15 cellular contexts compared by ENCODE assay signal in the genomic region with DNA sequence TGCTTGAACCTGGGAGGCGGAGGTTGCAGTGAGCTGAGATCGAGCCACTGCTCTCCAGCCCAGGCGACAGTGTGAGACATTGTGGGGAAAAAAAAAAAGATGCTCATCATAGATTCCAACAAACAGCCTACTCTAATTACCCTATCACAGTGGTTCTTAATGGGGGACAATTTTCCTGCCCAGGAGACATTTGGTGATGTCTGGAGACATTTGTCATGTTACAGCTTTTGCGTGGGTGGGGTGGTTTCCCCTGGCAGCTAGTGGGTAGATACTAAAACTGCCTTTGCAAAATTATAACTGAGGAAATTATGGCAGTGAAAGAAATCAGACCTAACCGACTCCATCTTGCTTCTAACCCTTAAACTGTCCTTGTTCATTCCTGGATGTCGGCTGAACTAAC.
"Had no signal": no experiment of that assay in that cellular context is flagged by ENCODE, and none has a peak within 500 bp of the region (broad histone marks: within the 10 kb centered on the region; RNA-seq: fewer than 3 reads in every experiment).

No MANE protein-coding gene starts in this region.

- H3K4me3 Mint-ChIP-seq: naive thymus-derived CD8-positive, alpha-beta T cell; stimulated activated naive CD8-positive, alpha-beta T cell treated with anti-CD3 and anti-CD28 coated beads, Interleukin-15, Interleukin-2, amounts not matched to agents 100 ng/mL and 50 ng/mL, for 24 hours had no signal

- H3K27me3 Mint-ChIP-seq: naive thymus-derived CD8-positive, alpha-beta T cell; stimulated activated naive CD8-positive, alpha-beta T cell treated with anti-CD3 and anti-CD28 coated beads, Interleukin-15, Interleukin-2, amounts not matched to agents 100 ng/mL and 50 ng/mL, for 24 hours had no signal

- DNase-seq: dorsolateral prefrontal cortex; effector CD4-positive, alpha-beta T cell; left ventricle myocardium superior; lower lobe of right lung; naive thymus-derived CD8-positive, alpha-beta T cell; occipital lobe; ovary; posterior cingulate gyrus; psoas muscle; right cardiac atrium; sigmoid colon; transverse colon; upper lobe of right lung; uterus had no signal

- H3K27ac Mint-ChIP-seq: stimulated activated naive CD8-positive, alpha-beta T cell treated with anti-CD3 and anti-CD28 coated beads, Interleukin-15, Interleukin-2, amounts not matched to agents 100 ng/mL and 50 ng/mL, for 24 hours had no signal

- ATAC-seq: left ventricle myocardium superior; lower lobe of right lung; naive thymus-derived CD8-positive, alpha-beta T cell; psoas muscle; right cardiac atrium; upper lobe of right lung had no signal
